In the genomic region with DNA sequence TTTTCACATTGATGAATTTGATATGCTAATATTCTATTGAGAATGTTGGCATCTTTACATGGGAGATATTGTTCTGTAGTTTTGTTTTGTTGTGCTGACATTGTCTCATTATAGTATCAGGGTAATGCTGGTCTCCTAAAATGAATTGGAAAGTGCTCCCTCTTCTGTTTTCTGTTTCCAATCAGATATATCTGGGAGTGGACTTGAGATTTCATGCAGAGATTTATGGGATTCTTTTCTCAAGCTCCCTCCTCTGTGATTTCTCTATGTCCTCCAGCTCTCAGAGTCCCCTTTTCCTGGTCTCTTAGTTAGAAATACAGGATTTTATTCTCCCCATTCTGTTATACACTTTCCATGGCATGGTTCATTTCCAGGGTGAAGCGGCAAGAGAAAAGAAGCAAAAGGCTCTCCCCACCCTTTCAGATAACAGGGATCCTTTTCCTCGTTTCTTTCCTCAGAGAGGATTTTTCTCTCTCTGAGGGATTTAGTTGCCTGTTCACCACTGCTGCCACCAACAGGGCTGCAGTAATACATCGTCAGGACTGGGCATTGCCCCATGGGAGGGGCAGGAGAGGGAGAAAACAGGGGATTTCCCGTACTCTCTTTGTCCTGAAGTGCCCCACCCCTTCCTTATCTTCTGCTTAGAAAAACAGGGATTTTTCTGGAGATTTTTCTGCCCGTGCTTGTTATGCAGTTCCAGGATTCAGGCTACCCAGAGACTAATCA, we compare ENCODE assay signal across 9 cellular contexts. TPM values are rescaled to one million over a fixed set of nuclear protein-coding genes. Genes with fewer than 3 reads are reported as not detected.
DNase-seq lines count a peak whose midpoint lies in the region; ATAC-seq, FAIRE-seq and TF ChIP-seq lines count a peak whose summit lies in the region.
"Had no signal": no experiment of that assay in that cellular context is flagged by ENCODE, and none has a peak within 500 bp of the region (broad histone marks: within the 10 kb centered on the region; RNA-seq: fewer than 3 reads in every experiment).

No MANE protein-coding gene starts in this region.

- H3K4me3 ChIP-seq in iPS-18a (ENCODE audit: low read length), result no peak overlapping the region

- H3K9me3 ChIP-seq in iPS-18a (ENCODE audit: control insufficient read depth, low read depth, low read length), result no peaks in the 10 kb centered on the region

- TF ChIP-seq POLR2A in GM12891 (IDR thresholded peaks at IDR 0.05; ENCODE audit: low read depth, low read length), result no peak

- FAIRE-seq in GM12891 (lab: Jason Lieb, UNC), result no peak

- H3K27me3 ChIP-seq in iPS-18a (ENCODE audit: control insufficient read depth, insufficient read depth, low read length), result no peaks in the 10 kb centered on the region

- H3K4me1 ChIP-seq in iPS-18a (ENCODE audit: control insufficient read depth, low read depth, low read length), result peaks cover 14% of the 10 kb centered on the region

- ATAC-seq in GM21825 (IDR thresholded peaks at IDR 0.05; ENCODE audit: unreplicated experiment), result no peak
- ATAC-seq in HG03457 (IDR thresholded peaks at IDR 0.05; ENCODE audit: unreplicated experiment), result no peak

- H3K9ac ChIP-seq in iPS-18a (ENCODE audit: low read length), result no peak overlapping the region

- DNase-seq in HT-29 (ENCODE audit: low spot score), result peak; percentile 13
- peak; percentile 83 for DNase-seq in astrocyte of the hippocampus (ENCODE audit: low read depth, low spot score)
- peak; percentile 14 for DNase-seq in stromal cell of bone marrow (ENCODE audit: low read depth)
- DNase-seq in GM12891 (ENCODE audit: insufficient read length, low spot score), result no peak
- no peak for DNase-seq in NCI-H2107 (lab: John Stamatoyannopoulos, UW)
- DNase-seq: GOT3 had no signal

- H3K27ac ChIP-seq in iPS-18a (ENCODE audit: low read length), result peak overlapping the region; percentile 56

- H3K36me3 ChIP-seq in iPS-18a (ENCODE audit: control insufficient read depth, low read depth, low read length), result no peaks in the 10 kb centered on the region

TF ChIP-seq in GM12891, 5 proteins besides CTCF, POLR2A, EP300 and RAD21:
- TF ChIP-seq SPI1 (IDR thresholded peaks at IDR 0.05; ENCODE audit: low read depth, low read length) (no peak), TAF1 (IDR thresholded peaks at IDR 0.05; ENCODE audit: low read depth, low read length) (no peak), POU2F2 (IDR thresholded peaks at IDR 0.05; ENCODE audit: low read depth, low read length) (no peak), PAX5 (IDR thresholded peaks at IDR 0.05; ENCODE audit: insufficient read depth, low read length, severe bottlenecking) (no peak), POLR2AphosphoS5 (IDR thresholded peaks at IDR 0.05; ENCODE audit: low read depth, low read length) (no peak)

RNA-seq across cellular contexts. Expression of gene STMND1, which starts 59.3 kb away (rescaled TPM):
- total RNA-seq in HT-29 (2014; rRNA removed; shearing (Covaris generic)), result not detected in 2 replicates
- not detected for polyA plus RNA-seq in GM12891 (2012; ENCODE audit: low read depth, missing spikeins)

Comparison
In these comparisons a context has a peak if more than half of its experiments do, and no peak if none do; other contexts are left out.
1. DNase-seq: peak in HT-29 (single experiment), astrocyte of the hippocampus (single experiment) and stromal cell of bone marrow (single experiment); none in GM12891 (single experiment) and NCI-H2107 (single experiment).